9 cellular contexts compared by ENCODE assay signal in the genomic region with DNA sequence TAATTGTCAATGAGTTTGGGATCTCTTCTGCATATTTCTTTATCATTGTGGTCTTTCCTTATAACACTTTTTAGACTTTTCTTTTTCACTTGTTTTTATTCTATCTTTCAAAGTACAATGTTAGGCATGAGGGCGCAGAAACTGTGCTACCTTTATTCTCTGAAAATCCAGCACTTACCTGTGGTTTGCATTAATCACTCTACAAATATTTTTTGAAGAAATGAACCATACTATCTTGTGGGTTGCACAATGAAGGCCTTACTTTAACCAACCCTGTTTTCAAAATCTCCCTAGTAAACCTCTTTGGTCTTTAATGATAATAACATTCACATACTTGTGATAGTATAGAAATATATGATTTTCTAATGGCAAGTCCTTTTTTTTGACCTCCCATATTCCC. TPM values are rescaled to one million over a fixed set of nuclear protein-coding genes. Genes with fewer than 3 reads are reported as not detected.
"Had no signal": no experiment of that assay in that cellular context is flagged by ENCODE, and none has a peak within 500 bp of the region (broad histone marks: within the 10 kb centered on the region; RNA-seq: fewer than 3 reads in every experiment).

No MANE protein-coding gene starts in this region.

RNA-seq across cellular contexts. Expression of a gene that starts 11.0 kb away (rescaled TPM):
- total RNA-seq: stomach, suprapubic skin, temporal lobe, thoracic aorta, thyroid gland, tibial nerve, upper lobe of right lung, urinary bladder, vagina had no signal
- polyA plus RNA-seq: urinary bladder had no signal
